In genomic region chr20:5714261-5715041, GRCh38 we compare ENCODE assay signal across 1 cellular context.
TF ChIP-seq lines count a peak whose summit lies in the region.

No MANE protein-coding gene starts in this region.

TF ChIP-seq in HepG2, 621 proteins besides CTCF, POLR2A, EP300 and RAD21 (continued from another document and continues in another):
- TF ChIP-seq ZBTB26 (CRISPR knock-in tag; IDR thresholded peaks at IDR 0.05; ENCODE audit: borderline replicate concordance) (0 out of 2 replicates have a peak, but pooled peaks have one; percentile 34), KAT2B (IDR thresholded peaks at IDR 0.05; ENCODE audit: borderline replicate concordance, low read depth, low read length) (no peak), HNF4G (IDR thresholded peaks at IDR 0.05; ENCODE audit: borderline replicate concordance, low read depth, low read length) (no peak; the same call in 1 of the 2 replicates), HNF4G (CRISPR knock-in tag; IDR thresholded peaks at IDR 0.05; ENCODE audit: borderline replicate concordance, low read depth) (no peak), ZNF230 (CRISPR knock-in tag; IDR thresholded peaks at IDR 0.05) (no peak), HDAC1 (CRISPR knock-in tag; IDR thresholded peaks at IDR 0.05) (no peak), ZNF207 (IDR thresholded peaks at IDR 0.05; ENCODE audit: borderline replicate concordance) (no peak), ZNF800 (CRISPR knock-in tag; IDR thresholded peaks at IDR 0.05) (no peak), KLF15 (CRISPR knock-in tag; IDR thresholded peaks at IDR 0.05; ENCODE audit: borderline replicate concordance) (no peak), NCOA2 (CRISPR knock-in tag; IDR thresholded peaks at IDR 0.05) (peak; percentile 63; the same call in 1 of the 2 replicates), ZNF564 (CRISPR knock-in tag; IDR thresholded peaks at IDR 0.05) (no peak), ZKSCAN8 (CRISPR knock-in tag; IDR thresholded peaks at IDR 0.05; ENCODE audit: borderline replicate concordance) (peak; percentile 75; the same call in 1 of the 2 replicates), YEATS4 (CRISPR knock-in tag; IDR thresholded peaks at IDR 0.05; ENCODE audit: borderline replicate concordance) (no peak), ZSCAN22 (CRISPR knock-in tag; IDR thresholded peaks at IDR 0.05) (no peak), ZKSCAN5 (CRISPR knock-in tag; IDR thresholded peaks at IDR 0.05) (no peak), KDM5A (IDR thresholded peaks at IDR 0.05; ENCODE audit: borderline replicate concordance, low read length) (no peak; the same call in 1 of the 2 replicates), PCBP2 (optimal IDR thresholded peaks at IDR 0.05; ENCODE audit: low read depth, low read length, poor library complexity, severe bottlenecking) (no peak), NKX3-1 (CRISPR knock-in tag; IDR thresholded peaks at IDR 0.05) (no peak), FOSL2 (CRISPR knock-in tag; IDR thresholded peaks at IDR 0.05) (0 out of 2 replicates have a peak, but pooled peaks have one; percentile 34), ZNF138 (CRISPR knock-in tag; IDR thresholded peaks at IDR 0.05; ENCODE audit: low read depth) (no peak), ZNF839 (CRISPR knock-in tag; IDR thresholded peaks at IDR 0.05; ENCODE audit: borderline replicate concordance) (no peak), CBX1 (IDR thresholded peaks at IDR 0.05; ENCODE audit: low read depth) (peak; percentile 77), RARG (CRISPR knock-in tag; IDR thresholded peaks at IDR 0.05; ENCODE audit: low read depth) (no peak), ZNF512B (CRISPR knock-in tag; IDR thresholded peaks at IDR 0.05; ENCODE audit: borderline replicate concordance) (no peak), MIXL1 (CRISPR knock-in tag; IDR thresholded peaks at IDR 0.05) (peak; percentile 42; the same call in 1 of the 2 replicates), MAFG (CRISPR knock-in tag; IDR thresholded peaks at IDR 0.05) (no peak), LRRFIP1 (CRISPR knock-in tag; conservative IDR thresholded peaks at IDR 0.05) (no peak), ZBTB10 (CRISPR knock-in tag; IDR thresholded peaks at IDR 0.05; ENCODE audit: borderline replicate concordance) (no peak), ZNF652 (CRISPR knock-in tag; IDR thresholded peaks at IDR 0.05; ENCODE audit: borderline replicate concordance, low read depth) (no peak), ZNF382 (CRISPR knock-in tag; IDR thresholded peaks at IDR 0.05; ENCODE audit: borderline replicate concordance) (no peak), NBN (conservative IDR thresholded peaks at IDR 0.05) (no peak), ZC3H4 (CRISPR knock-in tag; IDR thresholded peaks at IDR 0.05; ENCODE audit: borderline replicate concordance) (no peak), ATF1 (CRISPR knock-in tag; IDR thresholded peaks at IDR 0.05) (no peak), YEATS2 (CRISPR knock-in tag; IDR thresholded peaks at IDR 0.05; ENCODE audit: borderline replicate concordance) (peak; percentile 61; the same call in 1 of the 2 replicates), ZNF496 (CRISPR knock-in tag; IDR thresholded peaks at IDR 0.05; ENCODE audit: insufficient replicate concordance) (no peak), ZNF567 (CRISPR knock-in tag; IDR thresholded peaks at IDR 0.05; ENCODE audit: borderline replicate concordance) (no peak)
- TF ChIP-seq, protein P1, sequence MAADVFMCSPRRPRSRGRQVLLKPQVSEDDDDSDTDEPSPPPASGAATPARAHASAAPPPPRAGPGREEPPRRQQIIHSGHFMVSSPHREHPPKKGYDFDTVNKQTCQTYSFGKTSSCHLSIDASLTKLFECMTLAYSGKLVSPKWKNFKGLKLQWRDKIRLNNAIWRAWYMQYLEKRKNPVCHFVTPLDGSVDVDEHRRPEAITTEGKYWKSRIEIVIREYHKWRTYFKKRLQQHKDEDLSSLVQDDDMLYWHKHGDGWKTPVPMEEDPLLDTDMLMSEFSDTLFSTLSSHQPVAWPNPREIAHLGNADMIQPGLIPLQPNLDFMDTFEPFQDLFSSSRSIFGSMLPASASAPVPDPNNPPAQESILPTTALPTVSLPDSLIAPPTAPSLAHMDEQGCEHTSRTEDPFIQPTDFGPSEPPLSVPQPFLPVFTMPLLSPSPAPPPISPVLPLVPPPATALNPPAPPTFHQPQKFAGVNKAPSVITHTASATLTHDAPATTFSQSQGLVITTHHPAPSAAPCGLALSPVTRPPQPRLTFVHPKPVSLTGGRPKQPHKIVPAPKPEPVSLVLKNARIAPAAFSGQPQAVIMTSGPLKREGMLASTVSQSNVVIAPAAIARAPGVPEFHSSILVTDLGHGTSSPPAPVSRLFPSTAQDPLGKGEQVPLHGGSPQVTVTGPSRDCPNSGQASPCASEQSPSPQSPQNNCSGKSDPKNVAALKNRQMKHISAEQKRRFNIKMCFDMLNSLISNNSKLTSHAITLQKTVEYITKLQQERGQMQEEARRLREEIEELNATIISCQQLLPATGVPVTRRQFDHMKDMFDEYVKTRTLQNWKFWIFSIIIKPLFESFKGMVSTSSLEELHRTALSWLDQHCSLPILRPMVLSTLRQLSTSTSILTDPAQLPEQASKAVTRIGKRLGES (CRISPR knock-in tag; IDR thresholded peaks at IDR 0.05; ENCODE audit: borderline replicate concordance): no peak
- TF ChIP-seq, protein P2, sequence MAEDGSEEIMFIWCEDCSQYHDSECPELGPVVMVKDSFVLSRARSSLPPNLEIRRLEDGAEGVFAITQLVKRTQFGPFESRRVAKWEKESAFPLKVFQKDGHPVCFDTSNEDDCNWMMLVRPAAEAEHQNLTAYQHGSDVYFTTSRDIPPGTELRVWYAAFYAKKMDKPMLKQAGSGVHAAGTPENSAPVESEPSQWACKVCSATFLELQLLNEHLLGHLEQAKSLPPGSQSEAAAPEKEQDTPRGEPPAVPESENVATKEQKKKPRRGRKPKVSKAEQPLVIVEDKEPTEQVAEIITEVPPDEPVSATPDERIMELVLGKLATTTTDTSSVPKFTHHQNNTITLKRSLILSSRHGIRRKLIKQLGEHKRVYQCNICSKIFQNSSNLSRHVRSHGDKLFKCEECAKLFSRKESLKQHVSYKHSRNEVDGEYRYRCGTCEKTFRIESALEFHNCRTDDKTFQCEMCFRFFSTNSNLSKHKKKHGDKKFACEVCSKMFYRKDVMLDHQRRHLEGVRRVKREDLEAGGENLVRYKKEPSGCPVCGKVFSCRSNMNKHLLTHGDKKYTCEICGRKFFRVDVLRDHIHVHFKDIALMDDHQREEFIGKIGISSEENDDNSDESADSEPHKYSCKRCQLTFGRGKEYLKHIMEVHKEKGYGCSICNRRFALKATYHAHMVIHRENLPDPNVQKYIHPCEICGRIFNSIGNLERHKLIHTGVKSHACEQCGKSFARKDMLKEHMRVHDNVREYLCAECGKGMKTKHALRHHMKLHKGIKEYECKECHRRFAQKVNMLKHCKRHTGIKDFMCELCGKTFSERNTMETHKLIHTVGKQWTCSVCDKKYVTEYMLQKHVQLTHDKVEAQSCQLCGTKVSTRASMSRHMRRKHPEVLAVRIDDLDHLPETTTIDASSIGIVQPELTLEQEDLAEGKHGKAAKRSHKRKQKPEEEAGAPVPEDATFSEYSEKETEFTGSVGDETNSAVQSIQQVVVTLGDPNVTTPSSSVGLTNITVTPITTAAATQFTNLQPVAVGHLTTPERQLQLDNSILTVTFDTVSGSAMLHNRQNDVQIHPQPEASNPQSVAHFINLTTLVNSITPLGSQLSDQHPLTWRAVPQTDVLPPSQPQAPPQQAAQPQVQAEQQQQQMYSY (CRISPR knock-in tag; IDR thresholded peaks at IDR 0.05): no peak
- TF ChIP-seq, protein P3, sequence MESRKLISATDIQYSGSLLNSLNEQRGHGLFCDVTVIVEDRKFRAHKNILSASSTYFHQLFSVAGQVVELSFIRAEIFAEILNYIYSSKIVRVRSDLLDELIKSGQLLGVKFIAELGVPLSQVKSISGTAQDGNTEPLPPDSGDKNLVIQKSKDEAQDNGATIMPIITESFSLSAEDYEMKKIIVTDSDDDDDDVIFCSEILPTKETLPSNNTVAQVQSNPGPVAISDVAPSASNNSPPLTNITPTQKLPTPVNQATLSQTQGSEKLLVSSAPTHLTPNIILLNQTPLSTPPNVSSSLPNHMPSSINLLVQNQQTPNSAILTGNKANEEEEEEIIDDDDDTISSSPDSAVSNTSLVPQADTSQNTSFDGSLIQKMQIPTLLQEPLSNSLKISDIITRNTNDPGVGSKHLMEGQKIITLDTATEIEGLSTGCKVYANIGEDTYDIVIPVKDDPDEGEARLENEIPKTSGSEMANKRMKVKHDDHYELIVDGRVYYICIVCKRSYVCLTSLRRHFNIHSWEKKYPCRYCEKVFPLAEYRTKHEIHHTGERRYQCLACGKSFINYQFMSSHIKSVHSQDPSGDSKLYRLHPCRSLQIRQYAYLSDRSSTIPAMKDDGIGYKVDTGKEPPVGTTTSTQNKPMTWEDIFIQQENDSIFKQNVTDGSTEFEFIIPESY (CRISPR knock-in tag; IDR thresholded peaks at IDR 0.05): no peak
